In the genomic region with DNA sequence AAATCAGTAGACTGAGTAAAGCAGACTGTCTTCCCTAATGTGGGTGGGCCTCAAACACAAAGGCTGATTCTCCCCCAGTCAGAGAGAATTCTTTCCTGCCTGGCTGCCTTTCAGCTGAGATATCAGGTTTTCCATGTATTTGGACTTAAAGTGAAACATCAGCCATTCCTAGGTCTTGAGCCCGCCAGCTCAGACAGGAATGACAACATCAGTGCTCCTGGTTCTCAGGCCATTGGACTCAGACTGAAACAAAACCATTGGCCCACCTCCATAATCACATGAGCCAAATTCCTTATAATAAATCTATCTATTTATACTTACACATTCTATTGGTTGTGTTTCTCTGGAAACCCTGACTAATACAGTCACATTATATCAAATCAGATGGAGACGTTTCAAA, we compare ENCODE assay signal across 20 cellular contexts.
DNase-seq lines count a peak whose midpoint lies in the region; ATAC-seq and TF ChIP-seq lines count a peak whose summit lies in the region.
"Had no signal": no experiment of that assay in that cellular context is flagged by ENCODE, and none has a peak within 500 bp of the region (broad histone marks: within the 10 kb centered on the region; RNA-seq: fewer than 3 reads in every experiment).

No MANE protein-coding gene starts in this region.

- peaks cover 28% of the 10 kb centered on the region for H3K4me1 Mint-ChIP-seq in nephron

- H3K4me3 ChIP-seq in brain microvascular endothelial cell (ENCODE audit: low read depth, low read length) (no peak overlapping the region), fibroblast of mammary gland (ENCODE audit: control insufficient read depth, low read depth, low read length) (no peak overlapping the region), coronary artery (no peak overlapping the region)
- H3K4me3 ChIP-seq: GM12878 had no signal

- TF ChIP-seq CTCF in brain microvascular endothelial cell (IDR thresholded peaks at IDR 0.05; ENCODE audit: low read depth, low read length, missing control alignments) (no peak), fibroblast of mammary gland (conservative IDR thresholded peaks at IDR 0.05; ENCODE audit: control insufficient read depth, insufficient read depth, low read depth, low read length) (no peak), nephron (IDR thresholded peaks at IDR 0.05; ENCODE audit: unreplicated experiment in 3 of 3) (no peak), coronary artery (IDR thresholded peaks at IDR 0.05) (no peak)

- DNase-seq in HCEC 1CT, result peak; percentile 16
- peak; percentile 31 for DNase-seq in brain microvascular endothelial cell
- peak; percentile 51 for DNase-seq in fibroblast of mammary gland (ENCODE audit: low read depth)
- no peak for DNase-seq in hypothalamus (lab: John Stamatoyannopoulos, UW)
- DNase-seq in stimulated activated CD4-positive, alpha-beta T cell treated with anti-CD3 and anti-CD28 coated beads, Interleukin-1b, Interleukin-23, amount 100 ng/mL, for 48 hours, result no peak
- no peak for DNase-seq in coronary artery (ENCODE audit: low spot score)
- DNase-seq: BE2C; Calu3; CD4-positive, alpha-beta T cell; EL; NCI-H1048; NCI-H1436; NCI-H1930; NCI-H345; NCI-H526 had no signal

- in situ Hi-C loops in brain microvascular endothelial cell (cut with HindIII; ENCODE audit: low pct_ligation_motif_present, low sequenced_read_pairs), result no loop called here

- H3K4me3 Mint-ChIP-seq in nephron, result no peak overlapping the region
- H3K4me3 Mint-ChIP-seq: CD4-positive, alpha-beta T cell had no signal

- no peak overlapping the region for H3K27ac ChIP-seq in brain microvascular endothelial cell
- H3K27ac ChIP-seq in coronary artery, result no peak overlapping the region
- H3K27ac ChIP-seq: RWPE1 had no signal

- no peak for ATAC-seq in HG03469 (IDR thresholded peaks at IDR 0.05; ENCODE audit: unreplicated experiment)
- ATAC-seq: GM12878, PC-3 had no signal

- peak overlapping the region in 2 of 3 experiments; percentile 20 to 71 for H3K27ac Mint-ChIP-seq in nephron
- H3K27ac Mint-ChIP-seq: CD4-positive, alpha-beta T cell had no signal

- H3K36me3 ChIP-seq in brain microvascular endothelial cell (replicated peaks), result no peaks in the 10 kb centered on the region
- H3K36me3 ChIP-seq: BE2C had no signal

- H3K27me3 ChIP-seq in brain microvascular endothelial cell (replicated peaks), result no peaks in the 10 kb centered on the region
- H3K27me3 ChIP-seq: BE2C had no signal

- H3K36me3 Mint-ChIP-seq in nephron (ENCODE audit: low read depth), result no peaks in the 10 kb centered on the region

- H3K27me3 Mint-ChIP-seq in nephron (ENCODE audit: low read depth), result peaks cover 4% of the 10 kb centered on the region
- H3K27me3 Mint-ChIP-seq: CD4-positive, alpha-beta T cell had no signal

- no peaks in the 10 kb centered on the region for H3K9me3 Mint-ChIP-seq in nephron
- H3K9me3 Mint-ChIP-seq: CD4-positive, alpha-beta T cell had no signal

Comparison
In these comparisons a context has a peak if more than half of its experiments do, and no peak if none do; other contexts are left out.
1. DNase-seq: peak in HCEC 1CT (single experiment), brain microvascular endothelial cell (single experiment) and fibroblast of mammary gland (single experiment); none in hypothalamus (0 of 51), stimulated activated CD4-positive, alpha-beta T cell treated with anti-CD3 and anti-CD28 coated beads, Interleukin-1b, Interleukin-23, amount 100 ng/mL, for 48 hours (single experiment) and coronary artery (single experiment).